ENCODE assay signal across 41 cellular contexts in genomic region chr2:218161639-218162038, GRCh38. TPM values are rescaled to one million over a fixed set of nuclear protein-coding genes. Genes with fewer than 3 reads are reported as not detected.
"Had no signal": no experiment of that assay in that cellular context is flagged by ENCODE, and none has a peak within 500 bp of the region (broad histone marks: within the 10 kb centered on the region; RNA-seq: fewer than 3 reads in every experiment).

No MANE protein-coding gene starts in this region.

- H3K27me3 Mint-ChIP-seq: activated naive CD8-positive, alpha-beta T cell treated with anti-CD3 and anti-CD28 coated beads for 36 hours had no signal

- ATAC-seq: esophagus mucosa; heart left ventricle; left lobe of liver; mucosa of descending colon; pancreas; stimulated activated effector memory CD8-positive, alpha-beta T cell treated with anti-CD3 and anti-CD28 coated beads, Interleukin-12 subunit alpha, Interleukin-12 subunit beta, amount 100 ng/mL, for 72 hours had no signal

- H3K4me3 Mint-ChIP-seq: activated CD4-positive, alpha-beta memory T cell treated with anti-CD3 and anti-CD28 coated beads for 36 hours; activated CD4-positive, alpha-beta T cell treated with anti-CD3 and anti-CD28 coated beads, Interleukin-2, amount 10 ng/mL, durations not matched to agents 24 days and 14 days; activated naive CD4-positive, alpha-beta T cell treated with anti-CD3 and anti-CD28 coated beads for 36 hours; activated naive CD8-positive, alpha-beta T cell treated with anti-CD3 and anti-CD28 coated beads for 36 hours; activated T-helper 1 cell treated with anti-CD3 and anti-CD28 coated beads, Interleukin-12 subunit alpha, Interleukin-12 subunit beta, Interleukin-2, Interleukin-4 antibody, amounts not matched to agents 30 ng/mL and 10 ng/mL and 1 ng/mL, durations not matched to agents 14 hours and 24 hours and 36 hours; brain; endodermal cell; stimulated activated effector memory CD8-positive, alpha-beta T cell treated with anti-CD3 and anti-CD28 coated beads, Interleukin-12 subunit alpha, Interleukin-12 subunit beta, amount 100 ng/mL, for 72 hours; stimulated activated naive CD8-positive, alpha-beta T cell treated with anti-CD3 and anti-CD28 coated beads, Interleukin-15, Interleukin-2, amounts not matched to agents 100 ng/mL and 50 ng/mL, for 24 hours; T-helper 1 cell treated with Interleukin-12 subunit alpha and Interleukin-12 subunit beta and Interleukin-4 antibody, amounts not matched to agents 30 μg/mL and 1 μg/mL, for 36 hours had no signal

- H3K27ac Mint-ChIP-seq: activated CD4-positive, alpha-beta memory T cell treated with anti-CD3 and anti-CD28 coated beads for 36 hours; activated CD4-positive, alpha-beta T cell treated with anti-CD3 and anti-CD28 coated beads, Interleukin-2, amount 10 ng/mL, durations not matched to agents 24 days and 14 days; activated naive CD4-positive, alpha-beta T cell treated with anti-CD3 and anti-CD28 coated beads for 36 hours; activated naive CD8-positive, alpha-beta T cell treated with anti-CD3 and anti-CD28 coated beads for 36 hours; activated T-helper 1 cell treated with anti-CD3 and anti-CD28 coated beads, Interleukin-12 subunit alpha, Interleukin-12 subunit beta, Interleukin-2, Interleukin-4 antibody, amounts not matched to agents 30 ng/mL and 10 ng/mL and 1 ng/mL, durations not matched to agents 14 hours and 24 hours and 36 hours; brain; endodermal cell; stimulated activated effector memory CD8-positive, alpha-beta T cell treated with anti-CD3 and anti-CD28 coated beads, Interleukin-12 subunit alpha, Interleukin-12 subunit beta, amount 100 ng/mL, for 72 hours; stimulated activated naive CD8-positive, alpha-beta T cell treated with anti-CD3 and anti-CD28 coated beads, Interleukin-15, Interleukin-2, amounts not matched to agents 100 ng/mL and 50 ng/mL, for 24 hours; T-helper 1 cell treated with Interleukin-12 subunit alpha and Interleukin-12 subunit beta and Interleukin-4 antibody, amounts not matched to agents 30 μg/mL and 1 μg/mL, for 36 hours had no signal

- H3K9me3 ChIP-seq: adrenal gland, heart left ventricle, mucosa of descending colon, pancreas, prostate gland, sigmoid colon, thoracic aorta, uterus had no signal

- H3K4me1 ChIP-seq: adrenal gland, pancreas, prostate gland, sigmoid colon, uterus had no signal

- H3K36me3 Mint-ChIP-seq: activated CD4-positive, alpha-beta memory T cell treated with anti-CD3 and anti-CD28 coated beads for 36 hours; activated naive CD8-positive, alpha-beta T cell treated with anti-CD3 and anti-CD28 coated beads for 36 hours; brain; stimulated activated effector memory CD8-positive, alpha-beta T cell treated with anti-CD3 and anti-CD28 coated beads, Interleukin-12 subunit alpha, Interleukin-12 subunit beta, amount 100 ng/mL, for 72 hours had no signal

- H3K4me3 ChIP-seq: adrenal gland, cardiac muscle cell, heart left ventricle, lung, mucosa of descending colon, pancreas, prostate gland, sigmoid colon, thoracic aorta, uterus had no signal

- H3K27ac ChIP-seq: adrenal gland, cardiac muscle cell, heart left ventricle, pancreas, prostate gland, sigmoid colon, thoracic aorta, uterus had no signal

- DNase-seq: activated CD4-positive, alpha-beta memory T cell treated with anti-CD3 and anti-CD28 coated beads for 36 hours; activated CD4-positive, alpha-beta T cell treated with anti-CD3 and anti-CD28 coated beads, Interleukin-2, amount 10 ng/mL, durations not matched to agents 24 days and 14 days; activated CD4-positive, CD25-positive, alpha-beta regulatory T cell treated with anti-CD3 and anti-CD28 coated beads, Interleukin-2, amount 50 U/mL, for 72 hours; activated CD8-positive, alpha-beta memory T cell treated with anti-CD3 and anti-CD28 coated beads, Interleukin-2, amount 50 U/mL, for 4 hours; activated effector memory CD4-positive, alpha-beta T cell treated with anti-CD3 and anti-CD28 coated beads, Interleukin-2, amount 50 U/mL, for 16 hours; activated naive CD4-positive, alpha-beta T cell treated with anti-CD3 and anti-CD28 coated beads for 36 hours; activated naive CD8-positive, alpha-beta T cell treated with anti-CD3 and anti-CD28 coated beads for 36 hours; activated T-cell treated with anti-CD3 and anti-CD28 coated beads, Interleukin-2, amount 50 U/mL, for 1 hour; adrenal gland; aorta; cortex of kidney; endodermal cell; foreskin fibroblast; heart left ventricle; hypothalamus; mucosa of descending colon; nucleus accumbens; pancreas; retina; sigmoid colon; small intestine; stimulated activated CD4-positive, alpha-beta T cell treated with anti-CD3 and anti-CD28 coated beads, Interleukin-4, amount 100 ng/mL, for 24 hours; T-helper 9 cell; trophoblast cell; uterus had no signal

- H3K36me3 ChIP-seq: adrenal gland, cardiac muscle cell, heart left ventricle, pancreas, prostate gland, sigmoid colon, thoracic aorta, uterus had no signal

- H3K9me3 Mint-ChIP-seq: activated CD4-positive, alpha-beta memory T cell treated with anti-CD3 and anti-CD28 coated beads for 36 hours; activated CD4-positive, alpha-beta T cell treated with anti-CD3 and anti-CD28 coated beads, Interleukin-2, amount 10 ng/mL, durations not matched to agents 24 days and 14 days; activated naive CD4-positive, alpha-beta T cell treated with anti-CD3 and anti-CD28 coated beads for 36 hours; activated naive CD8-positive, alpha-beta T cell treated with anti-CD3 and anti-CD28 coated beads for 36 hours; activated T-helper 1 cell treated with anti-CD3 and anti-CD28 coated beads, Interleukin-12 subunit alpha, Interleukin-12 subunit beta, Interleukin-2, Interleukin-4 antibody, amounts not matched to agents 30 ng/mL and 10 ng/mL and 1 ng/mL, durations not matched to agents 14 hours and 24 hours and 36 hours; endodermal cell; stimulated activated effector memory CD8-positive, alpha-beta T cell treated with anti-CD3 and anti-CD28 coated beads, Interleukin-12 subunit alpha, Interleukin-12 subunit beta, amount 100 ng/mL, for 72 hours; stimulated activated naive CD8-positive, alpha-beta T cell treated with anti-CD3 and anti-CD28 coated beads, Interleukin-15, Interleukin-2, amounts not matched to agents 100 ng/mL and 50 ng/mL, for 24 hours; T-helper 1 cell treated with Interleukin-12 subunit alpha and Interleukin-12 subunit beta and Interleukin-4 antibody, amounts not matched to agents 30 μg/mL and 1 μg/mL, for 36 hours had no signal

- H3K27me3 ChIP-seq: pancreas, sigmoid colon, uterus had no signal

- H3K4me1 Mint-ChIP-seq: brain, endodermal cell had no signal

RNA-seq across cellular contexts. Expression of gene CXCR1, which starts 5.1 kb away (rescaled TPM):
- total RNA-seq: activated CD4-positive, alpha-beta memory T cell treated with anti-CD3 and anti-CD28 coated beads for 36 hours; activated CD4-positive, alpha-beta T cell treated with anti-CD3 and anti-CD28 coated beads, Interleukin-2, amount 10 ng/mL, durations not matched to agents 24 days and 14 days; activated CD8-positive, alpha-beta memory T cell treated with anti-CD3 and anti-CD28 coated beads for 36 hours; activated naive CD4-positive, alpha-beta T cell treated with anti-CD3 and anti-CD28 coated beads for 36 hours; activated naive CD8-positive, alpha-beta T cell treated with anti-CD3 and anti-CD28 coated beads for 36 hours; activated T-helper 1 cell treated with anti-CD3 and anti-CD28 coated beads, Interleukin-12 subunit alpha, Interleukin-12 subunit beta, Interleukin-2, Interleukin-4 antibody, amounts not matched to agents 30 ng/mL and 10 ng/mL and 1 ng/mL, durations not matched to agents 14 hours and 24 hours and 36 hours; cardiac muscle cell; cerebellum; endodermal cell; kidney epithelial cell; myocyte; sigmoid colon had no signal
- polyA plus RNA-seq: cardiac muscle cell, neural cell had no signal

RNA-seq across cellular contexts. Expression of gene CXCR2, which starts 35.8 kb away (rescaled TPM):
- total RNA-seq: activated CD4-positive, alpha-beta memory T cell treated with anti-CD3 and anti-CD28 coated beads for 36 hours; activated CD8-positive, alpha-beta memory T cell treated with anti-CD3 and anti-CD28 coated beads for 36 hours; activated T-helper 1 cell treated with anti-CD3 and anti-CD28 coated beads, Interleukin-12 subunit alpha, Interleukin-12 subunit beta, Interleukin-2, Interleukin-4 antibody, amounts not matched to agents 30 ng/mL and 10 ng/mL and 1 ng/mL, durations not matched to agents 14 hours and 24 hours and 36 hours; cerebellum; endodermal cell; kidney epithelial cell; myocyte; sigmoid colon had no signal
- polyA plus RNA-seq: neural cell had no signal
